Comparison of ENCODE assay signal across 21 cellular contexts in genomic region chr10:132485391-132485790, GRCh38.
"Had no signal": no experiment of that assay in that cellular context is flagged by ENCODE, and none has a peak within 500 bp of the region (broad histone marks: within the 10 kb centered on the region; RNA-seq: fewer than 3 reads in every experiment).

No MANE protein-coding gene starts in this region.

- H3K4me3 ChIP-seq: coronary artery, esophagus muscularis mucosa, gastroesophageal sphincter, heart left ventricle, hepatocyte, left ventricle myocardium inferior, lung, right lobe of liver, testis, tibial artery had no signal

- DNase-seq: dermis blood vessel endothelial cell; effector memory CD4-positive, alpha-beta T cell; foreskin keratinocyte; left ventricle myocardium inferior; natural killer cell; occipital lobe; stimulated activated CD4-positive, alpha-beta T cell treated with anti-CD3 and anti-CD28 coated beads, Interleukin-4, amount 100 ng/mL, for 4 hours; stimulated activated naive CD8-positive, alpha-beta T cell treated with anti-CD3 and anti-CD28 coated beads, Interleukin-15, Interleukin-2, amounts not matched to agents 100 U/mL and 50 U/mL, for 24 hours; substantia nigra had no signal

- H3K9me3 ChIP-seq: esophagus muscularis mucosa, gastroesophageal sphincter, heart left ventricle, left ventricle myocardium inferior, right lobe of liver, testis, tibial artery had no signal

- H3K36me3 ChIP-seq: esophagus muscularis mucosa, gastroesophageal sphincter, heart left ventricle, left ventricle myocardium inferior, right lobe of liver, tibial artery had no signal

- H3K27me3 ChIP-seq: esophagus muscularis mucosa, foreskin keratinocyte, gastroesophageal sphincter, heart left ventricle, hepatocyte, right lobe of liver, testis, tibial artery had no signal

- H3K27ac ChIP-seq: coronary artery, foreskin keratinocyte, gastroesophageal sphincter, heart left ventricle, hepatocyte, left ventricle myocardium inferior, parathyroid adenoma, right lobe of liver, testis, tibial artery had no signal

- H3K4me1 ChIP-seq: left ventricle myocardium inferior, parathyroid adenoma, right lobe of liver had no signal

- ATAC-seq: foreskin keratinocyte; gastroesophageal sphincter; heart left ventricle; left colon; natural killer cell; right lobe of liver; stimulated activated memory B cell treated with anti-CD40 and anti-IgM and Interleukin-4, amounts not matched to agents 10 μg/mL and 1 μg/mL and 100 μg/mL, for 72 hours; stimulated activated naive CD8-positive, alpha-beta T cell treated with anti-CD3 and anti-CD28 coated beads, Interleukin-15, Interleukin-2, amounts not matched to agents 100 U/mL and 50 U/mL, for 24 hours had no signal
